ENCODE assay signal across 9 cellular contexts in the genomic region with DNA sequence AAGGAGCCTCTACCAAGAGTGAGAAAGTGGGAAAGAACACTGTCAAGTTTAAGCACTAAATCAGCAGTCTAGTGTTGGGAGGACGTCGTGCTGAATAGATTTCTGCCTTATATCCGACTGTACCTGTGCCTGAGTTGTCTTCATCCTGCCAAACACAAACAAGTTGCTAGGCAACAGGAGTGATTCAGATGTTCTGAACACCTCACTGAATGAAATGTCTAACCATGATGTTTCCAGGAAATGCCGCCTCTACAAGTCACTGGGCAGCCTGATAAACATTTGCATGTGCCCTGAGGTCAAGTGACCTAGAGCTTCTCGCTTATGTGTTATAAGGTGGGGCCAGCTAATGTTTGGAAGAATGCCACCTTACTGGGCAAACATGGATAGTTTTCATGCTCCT. TPM values are rescaled to one million over a fixed set of nuclear protein-coding genes. Genes with fewer than 3 reads are reported as not detected.
DNase-seq lines count a peak whose midpoint lies in the region; ATAC-seq lines count a peak whose summit lies in the region.
"Had no signal": no experiment of that assay in that cellular context is flagged by ENCODE, and none has a peak within 500 bp of the region (broad histone marks: within the 10 kb centered on the region; RNA-seq: fewer than 3 reads in every experiment).

No MANE protein-coding gene starts in this region.

- DNase-seq in HCEC 1CT (peak; percentile 68), right cardiac atrium (no peak), NCI-H2171 treated with DMSO at 0.1 percent for 48 hours (lab: John Stamatoyannopoulos, UW) (no peak), activated gamma-delta T cell treated with Interleukin-2 at 50 U/mL for 16 hours (no peak), NCI-H524 treated with DMSO at 0.1 percent for 48 hours (lab: John Stamatoyannopoulos, UW) (no peak)
- DNase-seq in activated CD4-positive, alpha-beta T cell treated with anti-CD3 and anti-CD28 coated beads, Interleukin-2, amount 10 ng/mL, durations not matched to agents 7 days and 5 days: peak; percentile 24
- DNase-seq: activated CD4-positive, CD25-positive, alpha-beta regulatory T cell had no signal

- H3K27me3 Mint-ChIP-seq in activated CD4-positive, alpha-beta T cell treated with anti-CD3 and anti-CD28 coated beads, Interleukin-2, amount 10 ng/mL, durations not matched to agents 7 days and 5 days: peaks cover 2% of the 10 kb centered on the region

- POLR2A ChIA-PET in activated CD4-positive, alpha-beta T cell treated with anti-CD3 and anti-CD28 coated beads, Interleukin-2, amount 10 ng/mL, durations not matched to agents 7 days and 5 days (lab: Charles Lee): no interaction called here

- intact Hi-C loops in right cardiac atrium (cut with DNase I): no loop called here

- H3K27me3 ChIP-seq in ACC112 (ENCODE audit: insufficient read depth, low read length) (no peaks in the 10 kb centered on the region), right cardiac atrium (ENCODE audit: control insufficient read depth, insufficient read depth) (no peaks in the 10 kb centered on the region)

- peaks cover 6% of the 10 kb centered on the region; the same call in 1 of the 2 replicates for H3K36me3 ChIP-seq in ACC112 (ENCODE audit: insufficient read depth, low read length)

- 55% methylated on average over 5 of the region's 5 CpGs for WGBS in right cardiac atrium

- no peaks in the 10 kb centered on the region for H3K9me3 Mint-ChIP-seq in activated CD4-positive, alpha-beta T cell treated with anti-CD3 and anti-CD28 coated beads, Interleukin-2, amount 10 ng/mL, durations not matched to agents 7 days and 5 days

- CTCF ChIA-PET in activated CD4-positive, alpha-beta T cell treated with anti-CD3 and anti-CD28 coated beads, Interleukin-2, amount 10 ng/mL, durations not matched to agents 7 days and 5 days (lab: Charles Lee): no interaction called here

- H3K27ac Mint-ChIP-seq in activated CD4-positive, alpha-beta T cell treated with anti-CD3 and anti-CD28 coated beads, Interleukin-2, amount 10 ng/mL, durations not matched to agents 7 days and 5 days: no peak overlapping the region

- peaks cover 11% of the 10 kb centered on the region for H3K4me1 Mint-ChIP-seq in activated CD4-positive, alpha-beta T cell treated with anti-CD3 and anti-CD28 coated beads, Interleukin-2, amount 10 ng/mL, durations not matched to agents 7 days and 5 days

- no peak overlapping the region for H2AFZ ChIP-seq in ACC112 (ENCODE audit: low read length, unreplicated experiment)

- H3K4me1 ChIP-seq in ACC112 (ENCODE audit: control insufficient read depth, insufficient read depth, low read length, unreplicated experiment): peaks cover 29% of the 10 kb centered on the region
- H3K4me1 ChIP-seq in right cardiac atrium (ENCODE audit: control insufficient read depth, insufficient read depth, low read length): peaks cover 4% of the 10 kb centered on the region

- H3K27ac ChIP-seq in ACC112 (ENCODE audit: low read depth, low read length): peak overlapping the region; percentile 91
- peak overlapping the region; percentile 18 for H3K27ac ChIP-seq in right cardiac atrium (ENCODE audit: low read length)

- H3K4me3 ChIP-seq in ACC112 (ENCODE audit: low read depth, low read length) (peak overlapping the region; percentile 2; the same call in 1 of the 2 replicates), right cardiac atrium (ENCODE audit: low read length) (no peak overlapping the region)

- peaks cover 20% of the 10 kb centered on the region for H3K79me2 ChIP-seq in ACC112 (ENCODE audit: control insufficient read depth, insufficient read depth, low read length, unreplicated experiment)

- no peak overlapping the region for H3K4me3 Mint-ChIP-seq in activated CD4-positive, alpha-beta T cell treated with anti-CD3 and anti-CD28 coated beads, Interleukin-2, amount 10 ng/mL, durations not matched to agents 7 days and 5 days

- H3K36me3 Mint-ChIP-seq in activated CD4-positive, alpha-beta T cell treated with anti-CD3 and anti-CD28 coated beads, Interleukin-2, amount 10 ng/mL, durations not matched to agents 7 days and 5 days (ENCODE audit: low read depth): no peaks in the 10 kb centered on the region

- no peaks in the 10 kb centered on the region for H3K9me3 ChIP-seq in right cardiac atrium (ENCODE audit: control insufficient read depth, low read length)

- ATAC-seq in right cardiac atrium (peak; percentile 75 to 89), GM18498 (IDR thresholded peaks at IDR 0.05; ENCODE audit: unreplicated experiment) (no peak)

RNA-seq across cellular contexts. Expression of gene SGMS2, which starts 37.9 kb away (rescaled TPM):
- total RNA-seq in activated CD4-positive, alpha-beta T cell treated with anti-CD3 and anti-CD28 coated beads, Interleukin-2, amount 10 ng/mL, durations not matched to agents 7 days and 5 days: under 1 TPM; 0.42 to 0.46 TPM
- total RNA-seq in right cardiac atrium: 10 to 100 TPM; 20.5 to 35.5 (median 26.2) TPM
- polyA plus RNA-seq in right cardiac atrium: 3.6 TPM

Comparison
In these comparisons a context has a peak if more than half of its experiments do, and no peak if none do; other contexts are left out.
1. DNase-seq: peak in HCEC 1CT (single experiment) and activated CD4-positive, alpha-beta T cell treated with anti-CD3 and anti-CD28 coated beads, Interleukin-2, amount 10 ng/mL, durations not matched to agents 7 days and 5 days (single experiment); none in right cardiac atrium (0 of 3), NCI-H2171 treated with DMSO at 0.1 percent for 48 hours (single experiment), activated gamma-delta T cell treated with Interleukin-2 at 50 U/mL for 16 hours (single experiment) and NCI-H524 treated with DMSO at 0.1 percent for 48 hours (single experiment).
2. RNA of gene SGMS2, which starts 37.9 kb away (total RNA-seq): 20.5 to 35.5 TPM in right cardiac atrium; 0.42 to 0.46 TPM in activated CD4-positive, alpha-beta T cell treated with anti-CD3 and anti-CD28 coated beads, Interleukin-2, amount 10 ng/mL, durations not matched to agents 7 days and 5 days; every median in the first group is over 10 times any median in the second.